1 cellular context compared by ENCODE assay signal in the genomic region with DNA sequence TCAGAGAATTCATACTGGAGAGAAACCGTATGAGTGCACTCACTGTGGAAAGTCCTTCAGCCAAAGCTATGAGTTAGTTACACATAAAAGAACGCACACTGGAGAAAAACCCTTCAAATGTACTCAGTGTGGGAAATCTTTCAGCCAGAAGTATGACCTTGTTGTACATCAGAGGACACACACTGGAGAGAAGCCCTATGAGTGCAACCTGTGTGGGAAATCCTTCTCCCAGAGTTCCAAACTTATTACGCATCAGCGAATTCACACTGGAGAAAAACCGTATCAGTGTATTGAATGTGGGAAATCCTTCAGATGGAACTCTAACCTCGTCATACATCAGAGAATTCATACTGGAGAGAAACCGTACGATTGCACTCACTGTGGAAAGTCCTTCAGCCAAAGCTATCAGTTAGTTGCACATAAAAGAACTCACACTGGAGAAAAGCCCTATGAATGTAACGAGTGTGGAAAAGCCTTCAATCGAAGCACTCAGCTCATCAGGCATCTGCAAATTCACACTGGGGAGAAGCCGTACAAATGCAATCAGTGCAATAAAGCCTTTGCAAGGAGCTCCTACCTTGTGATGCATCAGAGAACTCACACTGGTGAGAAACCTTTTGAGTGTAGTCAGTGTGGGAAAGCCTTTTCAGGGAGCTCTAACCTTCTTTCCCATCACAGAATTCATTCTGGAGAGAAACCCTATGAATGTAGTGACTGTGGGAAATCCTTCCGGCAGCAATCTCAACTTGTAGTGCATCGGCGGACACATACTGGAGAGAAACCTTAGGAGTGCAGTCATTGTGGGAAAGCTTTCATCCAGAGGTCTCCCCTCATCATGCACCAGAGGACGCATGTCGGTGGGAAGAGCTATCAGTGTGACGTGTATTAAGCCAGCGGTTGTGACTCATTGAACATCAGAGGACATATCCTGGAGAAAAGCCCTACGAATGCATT.
A peak's percentile ranks its signal among the peaks of the same experiment; 100 is the strongest.
TF ChIP-seq lines count a peak whose summit lies in the region.

No MANE protein-coding gene starts in this region.

TF ChIP-seq in HEK293, 187 proteins besides CTCF, POLR2A, EP300 and RAD21 (continued from another document):
- TF ChIP-seq, protein P1, sequence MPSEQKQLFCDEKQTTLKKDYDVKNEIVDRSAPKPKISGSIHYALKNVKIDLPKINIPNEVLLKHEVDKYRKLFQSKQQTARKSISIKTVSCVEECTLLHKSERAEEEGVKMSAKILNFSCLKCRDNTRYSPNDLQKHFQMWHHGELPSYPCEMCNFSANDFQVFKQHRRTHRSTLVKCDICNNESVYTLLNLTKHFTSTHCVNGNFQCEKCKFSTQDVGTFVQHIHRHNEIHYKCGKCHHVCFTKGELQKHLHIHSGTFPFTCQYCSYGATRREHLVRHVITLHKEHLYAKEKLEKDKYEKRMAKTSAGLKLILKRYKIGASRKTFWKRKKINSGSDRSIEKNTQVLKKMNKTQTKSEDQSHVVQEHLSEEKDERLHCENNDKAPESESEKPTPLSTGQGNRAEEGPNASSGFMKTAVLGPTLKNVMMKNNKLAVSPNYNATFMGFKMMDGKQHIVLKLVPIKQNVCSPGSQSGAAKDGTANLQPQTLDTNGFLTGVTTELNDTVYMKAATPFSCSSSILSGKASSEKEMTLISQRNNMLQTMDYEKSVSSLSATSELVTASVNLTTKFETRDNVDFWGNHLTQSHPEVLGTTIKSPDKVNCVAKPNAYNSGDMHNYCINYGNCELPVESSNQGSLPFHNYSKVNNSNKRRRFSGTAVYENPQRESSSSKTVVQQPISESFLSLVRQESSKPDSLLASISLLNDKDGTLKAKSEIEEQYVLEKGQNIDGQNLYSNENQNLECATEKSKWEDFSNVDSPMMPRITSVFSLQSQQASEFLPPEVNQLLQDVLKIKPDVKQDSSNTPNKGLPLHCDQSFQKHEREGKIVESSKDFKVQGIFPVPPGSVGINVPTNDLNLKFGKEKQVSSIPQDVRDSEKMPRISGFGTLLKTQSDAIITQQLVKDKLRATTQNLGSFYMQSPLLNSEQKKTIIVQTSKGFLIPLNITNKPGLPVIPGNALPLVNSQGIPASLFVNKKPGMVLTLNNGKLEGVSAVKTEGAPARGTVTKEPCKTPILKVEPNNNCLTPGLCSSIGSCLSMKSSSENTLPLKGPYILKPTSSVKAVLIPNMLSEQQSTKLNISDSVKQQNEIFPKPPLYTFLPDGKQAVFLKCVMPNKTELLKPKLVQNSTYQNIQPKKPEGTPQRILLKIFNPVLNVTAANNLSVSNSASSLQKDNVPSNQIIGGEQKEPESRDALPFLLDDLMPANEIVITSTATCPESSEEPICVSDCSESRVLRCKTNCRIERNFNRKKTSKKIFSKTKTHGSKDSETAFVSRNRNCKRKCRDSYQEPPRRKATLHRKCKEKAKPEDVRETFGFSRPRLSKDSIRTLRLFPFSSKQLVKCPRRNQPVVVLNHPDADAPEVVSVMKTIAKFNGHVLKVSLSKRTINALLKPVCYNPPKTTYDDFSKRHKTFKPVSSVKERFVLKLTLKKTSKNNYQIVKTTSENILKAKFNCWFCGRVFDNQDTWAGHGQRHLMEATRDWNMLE (tag by site-specific recombination; conservative IDR thresholded peaks at IDR 0.05; ENCODE audit: low read depth): 0 out of 2 replicates have a peak, but pooled peaks have one; percentile 27
- TF ChIP-seq ZNF76 (tag by site-specific recombination; IDR thresholded peaks at IDR 0.05; ENCODE audit: borderline replicate concordance, low read depth): no peak
- TF ChIP-seq ZSCAN16 (tag by site-specific recombination; IDR thresholded peaks at IDR 0.05): no peak
- TF ChIP-seq ZNF274 (IDR thresholded peaks at IDR 0.05; ENCODE audit: low read length): no peak; the same call in 1 of the 2 replicates
- TF ChIP-seq ZNF274 (tag by site-specific recombination; IDR thresholded peaks at IDR 0.05; ENCODE audit: borderline replicate concordance): peak; percentile 97
TF ChIP-seq in HEK293: peak in this region for 7.
